1 cellular context compared by ENCODE assay signal in the genomic region with DNA sequence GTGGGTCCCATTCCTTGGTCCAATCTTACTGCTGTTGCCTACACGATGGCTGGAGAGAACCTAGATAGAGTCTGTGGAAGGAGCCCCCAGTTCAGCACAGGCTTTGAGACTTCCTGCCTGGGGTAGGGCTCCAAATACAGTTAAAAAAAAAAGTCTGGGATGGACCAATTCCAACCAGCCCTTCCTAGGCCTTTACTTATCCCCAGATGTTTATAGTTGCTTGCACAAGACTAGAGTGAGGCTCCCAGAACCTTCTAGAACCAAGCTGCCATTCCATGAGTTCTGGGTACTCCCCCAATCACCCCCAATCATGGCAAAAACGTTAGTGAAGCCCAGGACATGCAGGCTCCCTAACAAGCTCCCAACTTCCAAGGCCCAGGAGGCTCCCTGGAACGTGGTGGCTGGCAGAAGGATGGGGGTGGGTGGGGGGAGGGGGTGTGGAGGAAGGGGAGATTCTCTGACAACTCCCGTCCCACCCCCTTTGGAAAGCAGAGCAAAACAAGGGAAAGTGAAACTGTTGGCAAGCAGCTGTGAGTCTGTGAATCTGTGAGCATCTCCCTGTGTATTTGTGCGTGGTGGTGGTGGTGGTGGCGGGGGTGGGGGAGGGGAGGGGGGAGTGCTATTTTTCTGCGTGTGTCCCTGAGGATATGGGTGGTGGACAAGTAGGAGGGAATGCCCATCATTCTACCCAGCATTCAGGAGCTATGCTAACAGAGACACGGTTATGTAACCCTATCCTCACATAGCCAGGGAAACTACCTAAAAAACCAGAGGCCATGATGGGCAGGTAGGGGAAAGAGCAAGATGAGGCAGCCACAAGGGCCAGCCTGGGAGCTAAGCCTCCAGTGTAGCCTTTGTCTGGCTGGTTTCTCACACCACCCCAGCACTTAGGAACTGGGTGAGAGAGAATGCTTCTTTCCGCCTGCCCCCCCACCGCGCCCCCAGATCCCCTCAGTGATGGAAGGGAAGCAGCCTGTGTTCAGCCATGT.
TF ChIP-seq lines count a peak whose summit lies in the region.

No MANE protein-coding gene starts in this region.

TF ChIP-seq in GM12891, 5 proteins besides CTCF, POLR2A, EP300 and RAD21:
- TF ChIP-seq SPI1 (IDR thresholded peaks at IDR 0.05; ENCODE audit: low read depth, low read length) (no peak), POLR2AphosphoS5 (IDR thresholded peaks at IDR 0.05; ENCODE audit: low read depth, low read length) (no peak), PAX5 (IDR thresholded peaks at IDR 0.05; ENCODE audit: insufficient read depth, low read length, severe bottlenecking) (no peak), TAF1 (IDR thresholded peaks at IDR 0.05; ENCODE audit: low read depth, low read length) (no peak)
